In genomic region chr10:6146921-6147320, GRCh38 we compare ENCODE assay signal across 15 cellular contexts. TPM values are rescaled to one million over a fixed set of nuclear protein-coding genes. Genes with fewer than 3 reads are reported as not detected.
DNase-seq lines count a peak whose midpoint lies in the region; ATAC-seq and TF ChIP-seq lines count a peak whose summit lies in the region.
"Had no signal": no experiment of that assay in that cellular context is flagged by ENCODE, and none has a peak within 500 bp of the region (broad histone marks: within the 10 kb centered on the region; RNA-seq: fewer than 3 reads in every experiment).

No MANE protein-coding gene starts in this region.

- H4K20me1 ChIP-seq in hepatocyte (ENCODE audit: insufficient read depth, poor library complexity, severe bottlenecking) (no peaks in the 10 kb centered on the region), OCI-LY7 (ENCODE audit: insufficient read depth, low read length) (no peaks in the 10 kb centered on the region)

- no TSS peak for BruUV-seq in OCI-LY7 (replicated peaks; lab: Mats Ljungman, UMichigan)

- H2AFZ ChIP-seq in hepatocyte = no peak overlapping the region
- H2AFZ ChIP-seq in OCI-LY7 (ENCODE audit: low read length) = no peak overlapping the region
- H2AFZ ChIP-seq: PC-9 had no signal

- H3K9me3 ChIP-seq in hepatocyte (ENCODE audit: low read depth) (no peaks in the 10 kb centered on the region), OCI-LY7 (ENCODE audit: low read length) (no peaks in the 10 kb centered on the region)

- POLR2A ChIA-PET in activated CD8-positive, alpha-beta T cell treated with anti-CD3 and anti-CD28 coated beads for 36 hours (lab: Charles Lee) = interaction anchor here (1.0 to 2.5 kb wide), 7 partner anchors 9 to 202 kb away, joined by 3 to 17 read pairs (median 3); partner anchors contain the start of gene IL2RA
- POLR2A ChIA-PET in OCI-LY7 (lab: Charles Lee) = interaction anchor here (0.7 to 1.0 kb wide), 2 partner anchors 12 to 16 kb away, joined by 3 to 5 read pairs; no protein-coding TSS in a partner anchor

- H3K27me3 ChIP-seq in hepatocyte = no peaks in the 10 kb centered on the region
- H3K27me3 ChIP-seq: foreskin keratinocyte had no signal

- no peak for DNase-seq in activated naive CD4-positive, alpha-beta T cell (lab: John Stamatoyannopoulos, UW)
- DNase-seq in activated CD8-positive, alpha-beta T cell treated with anti-CD3 and anti-CD28 coated beads for 36 hours = no peak
- DNase-seq in hepatocyte (ENCODE audit: low spot score) = no peak
- DNase-seq in stimulated activated effector memory CD8-positive, alpha-beta T cell treated with anti-CD3 and anti-CD28 coated beads, Interleukin-12 subunit alpha, Interleukin-12 subunit beta, amount 100 ng/mL, for 72 hours (ENCODE audit: low spot score in 2 of 2) = no peak
- no peak for DNase-seq in OCI-LY7 (ENCODE audit: low spot score)
- no peak for DNase-seq in stimulated activated CD4-positive, alpha-beta T cell treated with anti-CD3 and anti-CD28 coated beads, Interleukin-12 subunit alpha, Interleukin-12 subunit beta, amount 100 ng/mL, for 4 hours
- DNase-seq: effector CD8-positive, alpha-beta T cell; foreskin keratinocyte; Kasumi-1; mesendoderm; NCI-H1436 treated with DMSO at 0.1 percent for 48 hours; NCI-H446; PC-9 had no signal

- H3K9me3 Mint-ChIP-seq in activated naive CD4-positive, alpha-beta T cell treated with anti-CD3 and anti-CD28 coated beads, Interleukin-2, amount 50 U/mL, for 24 hours = no peaks in the 10 kb centered on the region
- H3K9me3 Mint-ChIP-seq in activated CD8-positive, alpha-beta T cell treated with anti-CD3 and anti-CD28 coated beads for 36 hours = no peaks in the 10 kb centered on the region
- H3K9me3 Mint-ChIP-seq in stimulated activated effector memory CD8-positive, alpha-beta T cell treated with anti-CD3 and anti-CD28 coated beads, Interleukin-12 subunit alpha, Interleukin-12 subunit beta, amount 100 ng/mL, for 72 hours = no peaks in the 10 kb centered on the region

- H3K4me1 Mint-ChIP-seq in activated naive CD4-positive, alpha-beta T cell treated with anti-CD3 and anti-CD28 coated beads, Interleukin-2, amount 50 U/mL, for 24 hours = peaks cover 68% of the 10 kb centered on the region
- H3K4me1 Mint-ChIP-seq in activated CD8-positive, alpha-beta T cell treated with anti-CD3 and anti-CD28 coated beads for 36 hours (ENCODE audit: low read depth) = peaks cover 71% of the 10 kb centered on the region
- H3K4me1 Mint-ChIP-seq in stimulated activated effector memory CD8-positive, alpha-beta T cell treated with anti-CD3 and anti-CD28 coated beads, Interleukin-12 subunit alpha, Interleukin-12 subunit beta, amount 100 ng/mL, for 72 hours = peaks cover 84% of the 10 kb centered on the region

- H3K9me2 ChIP-seq in hepatocyte (replicated peaks; ENCODE audit: insufficient read depth) (no peaks in the 10 kb centered on the region), OCI-LY7 (ENCODE audit: insufficient read depth, low read length) (no peaks in the 10 kb centered on the region)

- H3K79me2 ChIP-seq in hepatocyte = no peaks in the 10 kb centered on the region
- no peaks in the 10 kb centered on the region for H3K79me2 ChIP-seq in OCI-LY7 (ENCODE audit: insufficient read depth, low read depth, low read length)

- ATAC-seq in activated CD8-positive, alpha-beta T cell treated with anti-CD3 and anti-CD28 coated beads for 36 hours = no peak
- ATAC-seq in stimulated activated effector memory CD8-positive, alpha-beta T cell treated with anti-CD3 and anti-CD28 coated beads, Interleukin-12 subunit alpha, Interleukin-12 subunit beta, amount 100 ng/mL, for 72 hours = no peak
- no peak for ATAC-seq in HG03196 (IDR thresholded peaks at IDR 0.05; ENCODE audit: unreplicated experiment)
- ATAC-seq: foreskin keratinocyte had no signal

- H3K36me3 ChIP-seq in hepatocyte (replicated peaks; ENCODE audit: insufficient read depth, low read depth) = no peaks in the 10 kb centered on the region
- no peaks in the 10 kb centered on the region for H3K36me3 ChIP-seq in OCI-LY7 (ENCODE audit: insufficient read depth, low read length)

- H3K4me1 ChIP-seq in hepatocyte (ENCODE audit: insufficient read depth) (peaks cover 12% of the 10 kb centered on the region), OCI-LY7 (ENCODE audit: insufficient read depth, low read length, poor library complexity, severe bottlenecking) (peaks cover 28% of the 10 kb centered on the region)
- H3K4me1 ChIP-seq: foreskin keratinocyte had no signal

- H3K27ac ChIP-seq in hepatocyte (no peak overlapping the region), OCI-LY7 (ENCODE audit: low read depth, low read length, poor library complexity, severe bottlenecking) (no peak overlapping the region)
- H3K27ac ChIP-seq: foreskin keratinocyte, PC-9 had no signal

- no peak for TF ChIP-seq CTCF in activated CD8-positive, alpha-beta T cell treated with anti-CD3 and anti-CD28 coated beads for 36 hours (IDR thresholded peaks at IDR 0.05)
- TF ChIP-seq CTCF in hepatocyte (IDR thresholded peaks at IDR 0.05; ENCODE audit: poor library complexity) (no peak), OCI-LY7 (conservative IDR thresholded peaks at IDR 0.05; ENCODE audit: low read length) (no peak)

- WGBS in hepatocyte (ENCODE audit: low lambda C conversion rate, missing lambda C conversion rate) = 72% methylated on average over 11 of the region's 11 CpGs

- H3K36me3 Mint-ChIP-seq in activated naive CD4-positive, alpha-beta T cell treated with anti-CD3 and anti-CD28 coated beads, Interleukin-2, amount 50 U/mL, for 24 hours = no peaks in the 10 kb centered on the region
- peaks cover 38% of the 10 kb centered on the region for H3K36me3 Mint-ChIP-seq in activated CD8-positive, alpha-beta T cell treated with anti-CD3 and anti-CD28 coated beads for 36 hours (ENCODE audit: low read depth)
- H3K36me3 Mint-ChIP-seq in stimulated activated effector memory CD8-positive, alpha-beta T cell treated with anti-CD3 and anti-CD28 coated beads, Interleukin-12 subunit alpha, Interleukin-12 subunit beta, amount 100 ng/mL, for 72 hours = peaks cover 35% of the 10 kb centered on the region

- H3K27ac Mint-ChIP-seq in activated naive CD4-positive, alpha-beta T cell treated with anti-CD3 and anti-CD28 coated beads, Interleukin-2, amount 50 U/mL, for 24 hours = no peak overlapping the region
- H3K27ac Mint-ChIP-seq in activated CD8-positive, alpha-beta T cell treated with anti-CD3 and anti-CD28 coated beads for 36 hours = no peak overlapping the region
- no peak overlapping the region for H3K27ac Mint-ChIP-seq in stimulated activated effector memory CD8-positive, alpha-beta T cell treated with anti-CD3 and anti-CD28 coated beads, Interleukin-12 subunit alpha, Interleukin-12 subunit beta, amount 100 ng/mL, for 72 hours

- no peak overlapping the region for H3K4me3 ChIP-seq in hepatocyte
- H3K4me3 ChIP-seq in OCI-LY7 (ENCODE audit: low read depth, low read length, poor library complexity, severe bottlenecking) = no peak overlapping the region
- H3K4me3 ChIP-seq: PC-9 had no signal

- no peaks in the 10 kb centered on the region for H3K27me3 Mint-ChIP-seq in activated naive CD4-positive, alpha-beta T cell treated with anti-CD3 and anti-CD28 coated beads, Interleukin-2, amount 50 U/mL, for 24 hours
- H3K27me3 Mint-ChIP-seq in activated CD8-positive, alpha-beta T cell treated with anti-CD3 and anti-CD28 coated beads for 36 hours = no peaks in the 10 kb centered on the region

- CTCF ChIA-PET in activated CD8-positive, alpha-beta T cell treated with anti-CD3 and anti-CD28 coated beads for 36 hours (lab: Charles Lee) = interaction anchor here (0.7 to 3.2 kb wide), 6 partner anchors 10 to 55 kb away, joined by 3 to 15 read pairs (median 4); partner anchors contain the start of gene PFKFB3
- CTCF ChIA-PET in OCI-LY7 (lab: Charles Lee; ENCODE audit: unreplicated experiment) = no interaction called here

- intact Hi-C loops in activated CD8-positive, alpha-beta T cell treated with anti-CD3 and anti-CD28 coated beads for 36 hours (cut with micrococcal nuclease) = no loop called here
- intact Hi-C loops in OCI-LY7 (cut with micrococcal nuclease; ENCODE audit: unreplicated experiment) = no loop called here

- H3K4me2 ChIP-seq in hepatocyte = peak overlapping the region; percentile 98
- H3K4me2 ChIP-seq in OCI-LY7 (ENCODE audit: low read length) = no peak overlapping the region
- H3K4me2 ChIP-seq: PC-9 had no signal

- peak overlapping the region; percentile 85 for H3K4me3 Mint-ChIP-seq in activated naive CD4-positive, alpha-beta T cell treated with anti-CD3 and anti-CD28 coated beads, Interleukin-2, amount 50 U/mL, for 24 hours
- peak overlapping the region; percentile 79 for H3K4me3 Mint-ChIP-seq in activated CD8-positive, alpha-beta T cell treated with anti-CD3 and anti-CD28 coated beads for 36 hours
- H3K4me3 Mint-ChIP-seq in stimulated activated effector memory CD8-positive, alpha-beta T cell treated with anti-CD3 and anti-CD28 coated beads, Interleukin-12 subunit alpha, Interleukin-12 subunit beta, amount 100 ng/mL, for 72 hours = peak overlapping the region; percentile 89

RNA-seq across cellular contexts. Expression of gene PFKFB3, which starts 55.8 kb away (rescaled TPM):
- 100 to 1,000 TPM; 107 to 117 TPM for total RNA-seq in activated CD8-positive, alpha-beta T cell treated with anti-CD3 and anti-CD28 coated beads for 36 hours
- 15.4 and 21.6 TPM in 2 replicates for total RNA-seq in hepatocyte
- 26.2 and 35.2 TPM in 2 replicates for polyA plus RNA-seq in hepatocyte
- total RNA-seq in OCI-LY7 (2014; rRNA removed; shearing (Covaris generic)) = 29.0 and 33.7 TPM in 2 replicates
- total RNA-seq in OCI-LY7 (2022) = 36.7 and 50.7 TPM in 2 replicates

RNA-seq across cellular contexts. Expression of gene RBM17, which starts 58.1 kb away (rescaled TPM):
- 100 to 1,000 TPM; 284 to 285 TPM for total RNA-seq in activated CD8-positive, alpha-beta T cell treated with anti-CD3 and anti-CD28 coated beads for 36 hours
- total RNA-seq in hepatocyte (35.6 and 46.7 TPM in 2 replicates), OCI-LY7 (2022) (248 and 266 TPM in 2 replicates)
- polyA plus RNA-seq in hepatocyte = 112 and 126 TPM in 2 replicates
- 103 and 152 TPM in 2 replicates for total RNA-seq in OCI-LY7 (2014; rRNA removed; shearing (Covaris generic))
